Comparison of ENCODE assay signal across 9 cellular contexts in genomic region chr9:9998491-9999287, GRCh38.
A peak's percentile ranks its signal among the peaks of the same experiment; 100 is the strongest.
DNase-seq lines count a peak whose midpoint lies in the region; ATAC-seq, FAIRE-seq and TF ChIP-seq lines count a peak whose summit lies in the region.
"Had no signal": no experiment of that assay in that cellular context is flagged by ENCODE, and none has a peak within 500 bp of the region (broad histone marks: within the 10 kb centered on the region; RNA-seq: fewer than 3 reads in every experiment).

No MANE protein-coding gene starts in this region.

- TF ChIP-seq RAD21 in liver (IDR thresholded peaks at IDR 0.05): peak; percentile 46 to 51

- H3K27me3 ChIP-seq in liver (ENCODE audit: control insufficient read depth in 4 of 4, insufficient read depth in 4 of 4, low read length in 3 of 4) (no peaks in the 10 kb centered on the region), thyroid gland (no peaks in the 10 kb centered on the region), pancreas (no peaks in the 10 kb centered on the region)

- TF ChIP-seq CTCF in liver (IDR thresholded peaks at IDR 0.05; ENCODE audit: low read depth, low read length, missing input control) (peak; percentile 10), mucosa of descending colon (IDR thresholded peaks at IDR 0.05) (no peak), thyroid gland (IDR thresholded peaks at IDR 0.05) (no peak), pancreas (IDR thresholded peaks at IDR 0.05) (no peak)

- H3K9me3 ChIP-seq in liver (ENCODE audit: control insufficient read depth in 4 of 4, low read length in 3 of 4): no peaks in the 10 kb centered on the region
- no peaks in the 10 kb centered on the region for H3K9me3 ChIP-seq in mucosa of descending colon
- H3K9me3 ChIP-seq in thyroid gland: no peaks in the 10 kb centered on the region
- H3K9me3 ChIP-seq in pancreas: no peaks in the 10 kb centered on the region

- intact Hi-C loops in mucosa of descending colon (cut with DNase I, micrococcal nuclease): no loop called here
- intact Hi-C loops in thyroid gland (cut with DNase I): no loop called here
- intact Hi-C loops in pancreas (cut with DNase I): no loop called here

- H3K4me3 ChIP-seq in liver (ENCODE audit: low read depth in 1 of 3, low read length in 3 of 3) (no peak overlapping the region), mucosa of descending colon (no peak overlapping the region), thyroid gland (replicated peaks in 1 of 3) (no peak overlapping the region), pancreas (no peak overlapping the region)

- no peak overlapping the region for H3K9ac ChIP-seq in liver (ENCODE audit: low read depth in 1 of 2, low read length in 2 of 2)

- no peaks in the 10 kb centered on the region for H3K36me3 ChIP-seq in liver (ENCODE audit: control insufficient read depth in 4 of 4, insufficient read depth in 3 of 4, low read depth in 1 of 4, low read length in 3 of 4)
- no peaks in the 10 kb centered on the region for H3K36me3 ChIP-seq in mucosa of descending colon (ENCODE audit: low read depth)
- no peaks in the 10 kb centered on the region for H3K36me3 ChIP-seq in thyroid gland
- H3K36me3 ChIP-seq in pancreas: no peaks in the 10 kb centered on the region

- H3K4me1 ChIP-seq in liver (ENCODE audit: control insufficient read depth in 4 of 4, insufficient read depth in 4 of 4, low read length in 3 of 4): no peaks in the 10 kb centered on the region
- H3K4me1 ChIP-seq in mucosa of descending colon (ENCODE audit: low read depth): no peaks in the 10 kb centered on the region
- H3K4me1 ChIP-seq in thyroid gland: no peaks in the 10 kb centered on the region
- H3K4me1 ChIP-seq in pancreas: peaks cover 0 to 5% (median 0%) of the 10 kb centered on the region in 3 donors

- H3K27ac ChIP-seq in liver (ENCODE audit: low read depth in 1 of 2, low read length in 2 of 2) (no peak overlapping the region), thyroid gland (no peak overlapping the region), pancreas (no peak overlapping the region)

- no peak for TF ChIP-seq POLR2A in thyroid gland (IDR thresholded peaks at IDR 0.05)

- ATAC-seq in HG02759 (IDR thresholded peaks at IDR 0.05; ENCODE audit: unreplicated experiment) (peak; percentile 53), mucosa of descending colon (no peak), pancreas (no peak)

- DNase-seq in GF-D8 (lab: John Stamatoyannopoulos, UW) (peak; percentile 45), RPMI8226 (peak; percentile 66), mucosa of descending colon (no peak), thyroid gland (no peak), COLO668 (lab: John Stamatoyannopoulos, UW; ENCODE audit: unreplicated experiment) (no peak), pancreas (no peak)
- DNase-seq: activated CD4-positive, alpha-beta T cell treated with anti-CD3 and anti-CD28 coated beads, Interleukin-2, amount 50 U/mL, for 1 hour had no signal

- WGBS in liver: 34% methylated on average over 8 of the region's 8 CpGs
- WGBS in thyroid gland, 2 donors: 29 to 36% methylated on average over 8 of the region's 8 CpGs
- WGBS in pancreas, 2 donors: 48 to 59% methylated on average over 8 of the region's 8 CpGs

- no peak for FAIRE-seq in pancreas (lab: Jason Lieb, UNC)

TF ChIP-seq in liver, 16 proteins besides CTCF, POLR2A, EP300 and RAD21:
- TF ChIP-seq RXRA (IDR thresholded peaks at IDR 0.05) (no peak), HNF4G (IDR thresholded peaks at IDR 0.05) (no peak), FOXA2 (IDR thresholded peaks at IDR 0.05) (no peak), SP1 (IDR thresholded peaks at IDR 0.05) (no peak)

Comparison
In these comparisons a context has a peak if more than half of its experiments do, and no peak if none do; other contexts are left out.
1. DNase-seq: peak in GF-D8 (single experiment) and RPMI8226 (single experiment); none in mucosa of descending colon (0 of 3), thyroid gland (0 of 2), COLO668 (single experiment) and pancreas (0 of 6).